ENCODE assay signal across 9 cellular contexts in the genomic region with DNA sequence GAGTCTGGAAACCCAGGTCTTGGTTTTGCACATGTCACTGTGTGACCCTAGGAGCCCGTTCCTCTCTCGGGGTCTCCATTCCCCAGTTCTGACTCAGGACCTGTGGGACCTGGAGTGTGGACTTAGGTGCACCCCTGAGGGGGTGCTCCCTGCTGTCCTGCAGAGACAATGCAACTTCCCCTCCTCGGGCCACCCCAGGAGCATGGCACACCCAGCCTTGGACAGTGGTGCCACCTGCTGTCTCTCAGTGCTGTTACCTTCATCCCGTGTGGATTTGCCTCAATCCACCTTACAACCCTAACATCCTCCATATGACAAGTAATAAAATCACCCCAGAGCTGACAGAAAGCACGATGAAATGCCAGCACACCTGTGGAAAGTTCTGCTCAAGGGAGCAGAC. TPM values are rescaled to one million over a fixed set of nuclear protein-coding genes. Genes with fewer than 3 reads are reported as not detected.
DNase-seq lines count a peak whose midpoint lies in the region; ATAC-seq and TF ChIP-seq lines count a peak whose summit lies in the region.
"Had no signal": no experiment of that assay in that cellular context is flagged by ENCODE, and none has a peak within 500 bp of the region (broad histone marks: within the 10 kb centered on the region; RNA-seq: fewer than 3 reads in every experiment).

No MANE protein-coding gene starts in this region.

- in situ Hi-C loops in GM23248 (cut with MboI), result no loop called here

- no peaks in the 10 kb centered on the region for H3K9me3 ChIP-seq in H9 (ENCODE audit: control insufficient read depth, low read depth, low read length)
- H3K9me3 ChIP-seq in effector memory CD4-positive, alpha-beta T cell (ENCODE audit: control insufficient read depth, low read length), result no peaks in the 10 kb centered on the region
- no peaks in the 10 kb centered on the region for H3K9me3 ChIP-seq in GM23248 (ENCODE audit: low read depth)

- TF ChIP-seq CTCF in H9 (conservative IDR thresholded peaks at IDR 0.05), result peak; percentile 56; the same call in 2 of the 3 replicates
- TF ChIP-seq CTCF in VCaP (conservative IDR thresholded peaks at IDR 0.05), result peak; percentile 86

- no CpG with 5 or more reads among the region's 5 CpGs for WGBS in H9 (ENCODE audit: extremely low coverage, insufficient read length, low lambda C conversion rate)
- WGBS in GM23248 (ENCODE audit: low coverage in 1 of 2, low lambda C conversion rate in 2 of 2, missing lambda C conversion rate in 2 of 2), 2 experiments, result 30 to 32% methylated on average over 5 of the region's 5 CpGs

- H3K18ac ChIP-seq in H9 (ENCODE audit: insufficient read length, low read depth, low read length), result no peak overlapping the region

- no peak overlapping the region for H2AK5ac ChIP-seq in H9 (ENCODE audit: insufficient read length, low read length)

- H3K4me2 ChIP-seq in H9 (ENCODE audit: insufficient read depth, insufficient read length, low read length) (no peak overlapping the region), GM23248 (ENCODE audit: unreplicated experiment) (no peak overlapping the region)

- H3K27ac ChIP-seq in H9 (ENCODE audit: insufficient read length, low read depth, low read length), result no peak overlapping the region
- H3K27ac ChIP-seq in VCaP, result no peak overlapping the region
- H3K27ac ChIP-seq in effector memory CD4-positive, alpha-beta T cell (ENCODE audit: insufficient read depth, low read length, poor library complexity, severe bottlenecking), result no peak overlapping the region
- no peak overlapping the region for H3K27ac ChIP-seq in GM23248
- H3K27ac ChIP-seq: epithelial cell of prostate had no signal

- ATAC-seq in esophagus mucosa (peak; percentile 39), HG02884 (IDR thresholded peaks at IDR 0.05; ENCODE audit: unreplicated experiment) (no peak)

- no peak overlapping the region for H2BK12ac ChIP-seq in H9 (ENCODE audit: insufficient read length, low read depth, low read length)

- H2AFZ ChIP-seq in H9 (ENCODE audit: low read length) (no peak overlapping the region), GM23248 (no peak overlapping the region)

- DNase-seq in H9, result no peak
- peak; percentile 6 to 10 for DNase-seq in stimulated activated CD4-positive, alpha-beta T cell treated with anti-CD3 and anti-CD28 coated beads, Interleukin-4, amount 100 ng/mL, for 4 hours
- DNase-seq in effector memory CD4-positive, alpha-beta T cell, result no peak
- no peak for DNase-seq in GM23248
- DNase-seq in DMS79 (lab: John Stamatoyannopoulos, UW), result no peak

- H3K36me3 ChIP-seq in effector memory CD4-positive, alpha-beta T cell (ENCODE audit: control insufficient read depth, insufficient read depth, low read length), result no peaks in the 10 kb centered on the region
- no peaks in the 10 kb centered on the region for H3K36me3 ChIP-seq in GM23248 (ENCODE audit: low read depth)

- H4K91ac ChIP-seq in H9 (ENCODE audit: insufficient read length, low read depth, low read length), result no peak overlapping the region

- no peak overlapping the region for H3T11ph ChIP-seq in H9 (ENCODE audit: low read length)

- H3K4me1 Mint-ChIP-seq in H9, result peaks cover 9% of the 10 kb centered on the region in 2 experiments

- H3K79me2 ChIP-seq in H9 (ENCODE audit: insufficient read depth, low read length) (no peaks in the 10 kb centered on the region), GM23248 (ENCODE audit: insufficient read depth) (no peaks in the 10 kb centered on the region)

- no peaks in the 10 kb centered on the region for H3F3A ChIP-seq in GM23248 (ENCODE audit: insufficient read depth)

- H3K9ac ChIP-seq in H9 (ENCODE audit: extremely low read depth, insufficient read length, low read length) (no peak overlapping the region), GM23248 (no peak overlapping the region)

- no peak overlapping the region for H3K4me3 ChIP-seq in effector memory CD4-positive, alpha-beta T cell (ENCODE audit: insufficient read depth, low read depth, low read length, poor library complexity, severe bottlenecking)
- H3K4me3 ChIP-seq in GM23248, result no peak overlapping the region

- no peak overlapping the region for H4K5ac ChIP-seq in H9 (ENCODE audit: insufficient read length, low read depth, low read length)

- no peak overlapping the region for H2BK20ac ChIP-seq in H9 (ENCODE audit: low read depth, low read length, poor library complexity, severe bottlenecking)

- H3K27ac Mint-ChIP-seq in H9, result 0 out of 7 replicates have a peak overlapping the region, but pooled peaks of 1 of the 3 experiments have one; percentile 3

- no peak overlapping the region for H3K23ac ChIP-seq in H9 (ENCODE audit: insufficient read length, low read depth, low read length)

- H4K20me1 ChIP-seq in H9 (ENCODE audit: control insufficient read depth, insufficient read depth, insufficient read length) (no peaks in the 10 kb centered on the region), GM23248 (ENCODE audit: insufficient read depth) (no peaks in the 10 kb centered on the region)

- no peak overlapping the region for H3K56ac ChIP-seq in H9 (ENCODE audit: insufficient read length, low read depth, low read length)

- peaks cover 0 to 5% (median 4%) of the 10 kb centered on the region in 3 experiments; a peak in 4 of 7 replicates for H3K36me3 Mint-ChIP-seq in H9 (ENCODE audit: insufficient read depth in 1 of 3, low read depth in 3 of 3)

- H3K9me3 Mint-ChIP-seq in H9, result no peaks in the 10 kb centered on the region

- no peaks in the 10 kb centered on the region for H3K9me2 ChIP-seq in GM23248 (ENCODE audit: insufficient read depth)

- H3K27me3 Mint-ChIP-seq in H9 (ENCODE audit: low read depth), result no peaks in the 10 kb centered on the region

- H3K27me3 ChIP-seq in H9 (ENCODE audit: insufficient read depth, low read length) (no peaks in the 10 kb centered on the region; the same call in 1 of the 2 replicates), GM23248 (replicated peaks; ENCODE audit: insufficient read depth) (no peaks in the 10 kb centered on the region)
- H3K27me3 ChIP-seq in effector memory CD4-positive, alpha-beta T cell (replicated peaks; ENCODE audit: control insufficient read depth, insufficient read depth, low read length, poor library complexity, severe bottlenecking), result no peaks in the 10 kb centered on the region

- H2BK5ac ChIP-seq in H9 (ENCODE audit: insufficient read length, low read length), result no peak overlapping the region

- H2BK15ac ChIP-seq in H9 (ENCODE audit: low read depth, low read length), result no peak overlapping the region

- no peaks in the 10 kb centered on the region for H3K23me2 ChIP-seq in H9 (ENCODE audit: insufficient read length, low read depth, low read length, poor library complexity, severe bottlenecking)

- no peaks in the 10 kb centered on the region for H3K4me1 ChIP-seq in H9 (ENCODE audit: insufficient read depth, low read length)
- H3K4me1 ChIP-seq in effector memory CD4-positive, alpha-beta T cell (ENCODE audit: control insufficient read depth, insufficient read depth, low read length, poor library complexity, severe bottlenecking), result no peaks in the 10 kb centered on the region
- H3K4me1 ChIP-seq in GM23248 (ENCODE audit: insufficient read depth), result no peaks in the 10 kb centered on the region

- H2BK120ac ChIP-seq in H9 (ENCODE audit: low read depth, low read length, poor library complexity, severe bottlenecking), result no peak overlapping the region

- H3K4ac ChIP-seq in H9 (ENCODE audit: low read depth, low read length), result no peak overlapping the region

- H3K4me3 Mint-ChIP-seq in H9, result no peak overlapping the region

- H3K79me1 ChIP-seq in H9 (ENCODE audit: insufficient read depth, low read depth, low read length, poor library complexity, severe bottlenecking), result no peaks in the 10 kb centered on the region

- no peak overlapping the region for H3K14ac ChIP-seq in H9 (ENCODE audit: insufficient read depth, low read length)

- H4K8ac ChIP-seq in H9 (replicated peaks; ENCODE audit: insufficient read length, low read depth, low read length), result no peak overlapping the region

RNA-seq across cellular contexts. Expression of gene CRYBB3, which starts 27.5 kb away (rescaled TPM):
- total RNA-seq in H9 (2021), result 0.39 and 0.53 TPM in 2 replicates
- total RNA-seq in esophagus mucosa, result 0.64 TPM
- not detected in 2 replicates for total RNA-seq in GM23248 (2014; rRNA removed; shearing (Covaris generic))
- not detected in 2 replicates for polyA plus RNA-seq in GM23248 (2016; fragmentation: Nextera tagmentation; extraction: Ambion mirVana)

RNA-seq across cellular contexts. Expression of gene CRYBB2, which starts 47.3 kb away (rescaled TPM):
- total RNA-seq in H9 (2021) (not detected in 2 replicates), esophagus mucosa (not detected)
- not detected in 2 replicates for total RNA-seq in GM23248 (2014; rRNA removed; shearing (Covaris generic))
- not detected in 2 replicates for polyA plus RNA-seq in GM23248 (2016; fragmentation: Nextera tagmentation; extraction: Ambion mirVana)

Comparison
In these comparisons a context has a peak if more than half of its experiments do, and no peak if none do; other contexts are left out.
1. DNase-seq: peak in stimulated activated CD4-positive, alpha-beta T cell treated with anti-CD3 and anti-CD28 coated beads, Interleukin-4, amount 100 ng/mL, for 4 hours (2 of 2); none in H9 (single experiment), effector memory CD4-positive, alpha-beta T cell (0 of 3), GM23248 (single experiment) and DMS79 (single experiment).